In genomic region chr3:52434080-52434479, GRCh38 we compare ENCODE assay signal across 1 cellular context.
TF ChIP-seq lines count a peak whose summit lies in the region.

No MANE protein-coding gene starts in this region.

TF ChIP-seq in HepG2, 621 proteins besides CTCF, POLR2A, EP300 and RAD21:
- TF ChIP-seq SMAD3 (CRISPR knock-in tag; IDR thresholded peaks at IDR 0.05) (no peak), GABPB1 (CRISPR knock-in tag; IDR thresholded peaks at IDR 0.05) (no peak), ZNF781 (CRISPR knock-in tag; IDR thresholded peaks at IDR 0.05; ENCODE audit: borderline replicate concordance, not compliant biosample characterization) (no peak), GATAD1 (CRISPR knock-in tag; IDR thresholded peaks at IDR 0.05) (no peak), ZSCAN12 (CRISPR knock-in tag; IDR thresholded peaks at IDR 0.05) (no peak), ZBTB3 (CRISPR knock-in tag; IDR thresholded peaks at IDR 0.05; ENCODE audit: borderline replicate concordance, low read depth) (no peak)
TF ChIP-seq in HepG2: peak in this region for 0.
